In the genomic region with DNA sequence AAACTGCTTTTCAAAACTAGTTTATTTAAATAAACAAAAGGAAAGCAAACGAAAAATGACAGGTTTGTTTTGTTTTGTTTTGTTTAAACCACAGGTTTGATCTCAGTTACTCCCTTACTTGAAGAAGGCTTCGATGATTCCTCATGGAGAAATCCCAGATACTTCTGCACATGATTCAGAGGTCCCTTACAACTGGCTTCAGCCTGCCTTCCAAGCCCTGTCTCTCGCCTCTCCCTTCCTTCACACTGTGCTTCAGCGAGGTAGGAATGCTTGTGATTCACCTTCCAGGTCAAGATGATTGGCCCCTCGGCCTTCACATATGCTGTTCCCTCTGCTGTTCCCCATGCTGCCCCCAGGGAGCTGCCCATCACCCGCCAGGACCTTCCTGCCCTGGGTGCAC, we compare ENCODE assay signal across 18 cellular contexts.
A peak's percentile ranks its signal among the peaks of the same experiment; 100 is the strongest.
DNase-seq lines count a peak whose midpoint lies in the region.
"Had no signal": no experiment of that assay in that cellular context is flagged by ENCODE, and none has a peak within 500 bp of the region (broad histone marks: within the 10 kb centered on the region; RNA-seq: fewer than 3 reads in every experiment).

No MANE protein-coding gene starts in this region.

- no peak overlapping the region for H4K5ac ChIP-seq in mesendoderm (ENCODE audit: low read length)

- in situ Hi-C loops in Caki2 (cut with HindIII; ENCODE audit: low pct_unique_long_range_greater_than_20kb, low sequenced_read_pairs), result no loop called here

- H3K4ac ChIP-seq in mesendoderm (ENCODE audit: low read depth, low read length), result no peak overlapping the region

- peaks cover 0 to 7% (median 2%) of the 10 kb centered on the region in 8 donors for H3K9me3 Mint-ChIP-seq in CD4-positive, alpha-beta memory T cell

- H3K23ac ChIP-seq in mesendoderm (ENCODE audit: low read length), result no peak overlapping the region

- H3K9ac ChIP-seq in mesendoderm (ENCODE audit: low read length), result no peak overlapping the region

- H3K9me3 ChIP-seq in CD4-positive, alpha-beta memory T cell (ENCODE audit: control insufficient read depth in 1 of 2, low read length in 2 of 2), result no peaks in the 10 kb centered on the region
- H3K9me3 ChIP-seq: A549 had no signal

- intact Hi-C loops in CD4-positive, alpha-beta memory T cell (cut with micrococcal nuclease), result no loop called here

- H2BK5ac ChIP-seq in mesendoderm (ENCODE audit: low read length), result no peak overlapping the region

- no peak overlapping the region for H4K8ac ChIP-seq in mesendoderm (ENCODE audit: low read depth, low read length)

- no peak overlapping the region for H3K27ac Mint-ChIP-seq in CD4-positive, alpha-beta memory T cell

- H3K4me3 ChIP-seq in mesendoderm (ENCODE audit: low read length), result no peak overlapping the region
- H3K4me3 ChIP-seq in CD4-positive, alpha-beta memory T cell (ENCODE audit: low read length in 2 of 2), result no peak overlapping the region
- H3K4me3 ChIP-seq: A549, SJSA1 had no signal

- CTCF ChIA-PET in CD4-positive, alpha-beta memory T cell (lab: Charles Lee; ENCODE audit: partially characterized antibody), result interaction anchor here (1.3 kb wide), 1 partner anchor 15 kb away, joined by 3 read pairs; no protein-coding TSS in a partner anchor

- H3K79me2 ChIP-seq in mesendoderm (ENCODE audit: control insufficient read depth, insufficient read depth, low read length), result no peaks in the 10 kb centered on the region

- H3K18ac ChIP-seq in mesendoderm (ENCODE audit: low read length), result no peak overlapping the region

- peaks cover 0 to 1% (median 0%) of the 10 kb centered on the region in 4 donors for H3K4me1 Mint-ChIP-seq in CD4-positive, alpha-beta memory T cell
- H3K4me1 Mint-ChIP-seq: H9 had no signal

- no peak overlapping the region for H3K4me2 ChIP-seq in mesendoderm (ENCODE audit: low read length)
- H3K4me2 ChIP-seq: A549 had no signal

- no peak overlapping the region for H3K56ac ChIP-seq in mesendoderm (ENCODE audit: low read length)

- no CpG with 5 or more reads among the region's 6 CpGs for WGBS in mesendoderm (ENCODE audit: extremely low coverage, insufficient coverage, low lambda C conversion rate)

- H3K4me1 ChIP-seq in mesendoderm (ENCODE audit: control insufficient read depth, low read depth, low read length), result no peaks in the 10 kb centered on the region
- no peaks in the 10 kb centered on the region for H3K4me1 ChIP-seq in CD4-positive, alpha-beta memory T cell (ENCODE audit: insufficient read depth, low read length)
- H3K4me1 ChIP-seq: A549, SJSA1 had no signal

- POLR2A ChIA-PET in CD4-positive, alpha-beta memory T cell (lab: Charles Lee; ENCODE audit: partially characterized antibody), result no interaction called here

- peak overlapping the region; percentile 54 for H3K27ac ChIP-seq in epithelial cell of prostate
- no peak overlapping the region for H3K27ac ChIP-seq in mesendoderm (ENCODE audit: low read depth, low read length)
- no peak overlapping the region for H3K27ac ChIP-seq in CD4-positive, alpha-beta memory T cell (ENCODE audit: low read depth, low read length)
- H3K27ac ChIP-seq: A549, HL-60, SJSA1 had no signal

- no peak overlapping the region for H2AK5ac ChIP-seq in mesendoderm (ENCODE audit: low read length)

- no peaks in the 10 kb centered on the region for H3K36me3 Mint-ChIP-seq in CD4-positive, alpha-beta memory T cell

- peak; percentile 36 for DNase-seq in Caki2 (ENCODE audit: low read depth)
- DNase-seq in M059J (ENCODE audit: low read depth), result peak; percentile 21
- no peak for DNase-seq in epithelial cell of prostate (ENCODE audit: low read depth, low spot score)
- DNase-seq in mesendoderm, result peak; percentile 7
- DNase-seq in CD4-positive, alpha-beta memory T cell, result no peak
- DNase-seq in NCI-H128 (lab: John Stamatoyannopoulos, UW; ENCODE audit: unreplicated experiment), result no peak
- no peak for DNase-seq in HUDEP-2 (lab: John Stamatoyannopoulos, UW; ENCODE audit: unreplicated experiment in 76 of 76)
- DNase-seq: C1 segment of cervical spinal cord; GF-D8; H9; NCI-H1436; NCI-H2029; NCI-H446; NCI-H69; NK-92 treated with Interleukin-12 subunit alpha and Interleukin-12 subunit beta, amount 100 ng/mL, for 24 hours had no signal

- peaks cover 0 to 3% of the 10 kb centered on the region in 2 donors for H3K27me3 Mint-ChIP-seq in CD4-positive, alpha-beta memory T cell

- H3K36me3 ChIP-seq in mesendoderm (ENCODE audit: control insufficient read depth, insufficient read depth, low read length), result no peaks in the 10 kb centered on the region
- no peaks in the 10 kb centered on the region for H3K36me3 ChIP-seq in CD4-positive, alpha-beta memory T cell (ENCODE audit: insufficient read depth, low read length)
- H3K36me3 ChIP-seq: SJSA1 had no signal

- no peaks in the 10 kb centered on the region for H3K79me1 ChIP-seq in mesendoderm (ENCODE audit: low read length)

- no peak overlapping the region for H3K4me3 Mint-ChIP-seq in CD4-positive, alpha-beta memory T cell
- H3K4me3 Mint-ChIP-seq: H9 had no signal

- no peak overlapping the region for H2BK120ac ChIP-seq in mesendoderm (ENCODE audit: low read depth, low read length)

- H3K27me3 ChIP-seq in mesendoderm (ENCODE audit: insufficient read depth, low read length, poor library complexity), result no peaks in the 10 kb centered on the region
- H3K27me3 ChIP-seq in CD4-positive, alpha-beta memory T cell (ENCODE audit: insufficient read depth, low read length), result no peaks in the 10 kb centered on the region
- H3K27me3 ChIP-seq: SJSA1 had no signal

- no peak overlapping the region for H2BK15ac ChIP-seq in mesendoderm (replicated peaks; ENCODE audit: low read depth)

Comparison
In these comparisons a context has a peak if more than half of its experiments do, and no peak if none do; other contexts are left out.
1. DNase-seq: peak in Caki2 (single experiment), M059J (single experiment) and mesendoderm (single experiment); none in epithelial cell of prostate (single experiment), CD4-positive, alpha-beta memory T cell (0 of 5), NCI-H128 (single experiment) and HUDEP-2 (0 of 76).